Comparison of ENCODE assay signal across 22 cellular contexts in genomic region chr16:84891149-84891795, GRCh38.
"Had no signal": no experiment of that assay in that cellular context is flagged by ENCODE, and none has a peak within 500 bp of the region (broad histone marks: within the 10 kb centered on the region; RNA-seq: fewer than 3 reads in every experiment).

No MANE protein-coding gene starts in this region.

- H3K9me3 Mint-ChIP-seq: activated naive CD4-positive, alpha-beta T cell treated with anti-CD3 and anti-CD28 coated beads, Interleukin-2, amount 50 U/mL, for 24 hours; activated T-cell treated with anti-CD3 and anti-CD28 coated beads, Interleukin-2, amount 50 U/mL, for 72 hours had no signal

- H3K4me1 ChIP-seq: ascending aorta, breast epithelium, gastrocnemius medialis, prostate gland had no signal

- H3K36me3 ChIP-seq: ascending aorta, breast epithelium, gastrocnemius medialis, thoracic aorta, WERI-Rb-1 had no signal

- H3K4me3 Mint-ChIP-seq: activated naive CD4-positive, alpha-beta T cell treated with anti-CD3 and anti-CD28 coated beads, Interleukin-2, amount 50 U/mL, for 24 hours; activated T-cell treated with anti-CD3 and anti-CD28 coated beads, Interleukin-2, amount 50 U/mL, for 72 hours; memory B cell; naive thymus-derived CD4-positive, alpha-beta T cell had no signal

- H3K27me3 Mint-ChIP-seq: activated naive CD4-positive, alpha-beta T cell treated with anti-CD3 and anti-CD28 coated beads, Interleukin-2, amount 50 U/mL, for 24 hours had no signal

- H3K36me3 Mint-ChIP-seq: activated naive CD4-positive, alpha-beta T cell treated with anti-CD3 and anti-CD28 coated beads, Interleukin-2, amount 50 U/mL, for 24 hours; memory B cell had no signal

- H3K27ac ChIP-seq: ascending aorta, breast epithelium, gastrocnemius medialis, thoracic aorta, WERI-Rb-1 had no signal

- DNase-seq: activated CD4-positive, alpha-beta T cell treated with anti-CD3 and anti-CD28 coated beads for 1 hour; activated CD4-positive, alpha-beta T cell treated with anti-CD3 and anti-CD28 coated beads, Interleukin-2, amount 50 U/mL, for 4 hours; activated effector memory CD4-positive, alpha-beta T cell treated with anti-CD3 and anti-CD28 coated beads, Interleukin-2, amount 50 U/mL, for 16 hours; activated T-cell treated with anti-CD3 and anti-CD28 coated beads, Interleukin-2, amount 50 U/mL, for 72 hours; cerebellar nuclear complex; cortex of kidney; effector CD4-positive, alpha-beta T cell; gastrocnemius medialis; left cardiac atrium; naive thymus-derived CD4-positive, alpha-beta T cell; stimulated activated CD4-positive, alpha-beta T cell treated with anti-CD3 and anti-CD28 coated beads, Interleukin-4, amount 100 ng/mL, for 1 hour; stomach; SW 1271; T-helper 2 cell; WERI-Rb-1 had no signal

- H3K9me3 ChIP-seq: breast epithelium, gastrocnemius medialis, prostate gland, stomach, thoracic aorta had no signal

- H3K27ac Mint-ChIP-seq: activated naive CD4-positive, alpha-beta T cell treated with anti-CD3 and anti-CD28 coated beads, Interleukin-2, amount 50 U/mL, for 24 hours; activated T-cell treated with anti-CD3 and anti-CD28 coated beads, Interleukin-2, amount 50 U/mL, for 72 hours; memory B cell; naive thymus-derived CD4-positive, alpha-beta T cell had no signal

- H3K4me1 Mint-ChIP-seq: activated naive CD4-positive, alpha-beta T cell treated with anti-CD3 and anti-CD28 coated beads, Interleukin-2, amount 50 U/mL, for 24 hours; memory B cell; naive thymus-derived CD4-positive, alpha-beta T cell had no signal

- ATAC-seq: activated T-cell treated with anti-CD3 and anti-CD28 coated beads, Interleukin-2, amount 50 U/mL, for 72 hours; gastrocnemius medialis; naive thymus-derived CD4-positive, alpha-beta T cell had no signal

- H3K4me2 ChIP-seq: smooth muscle cell had no signal

- H3K4me3 ChIP-seq: ascending aorta, breast epithelium, gastrocnemius medialis, prostate gland, smooth muscle cell, stomach, thoracic aorta had no signal

- H3K27me3 ChIP-seq: ascending aorta, breast epithelium, gastrocnemius medialis, stomach had no signal
